8 cellular contexts compared by ENCODE assay signal in the genomic region with DNA sequence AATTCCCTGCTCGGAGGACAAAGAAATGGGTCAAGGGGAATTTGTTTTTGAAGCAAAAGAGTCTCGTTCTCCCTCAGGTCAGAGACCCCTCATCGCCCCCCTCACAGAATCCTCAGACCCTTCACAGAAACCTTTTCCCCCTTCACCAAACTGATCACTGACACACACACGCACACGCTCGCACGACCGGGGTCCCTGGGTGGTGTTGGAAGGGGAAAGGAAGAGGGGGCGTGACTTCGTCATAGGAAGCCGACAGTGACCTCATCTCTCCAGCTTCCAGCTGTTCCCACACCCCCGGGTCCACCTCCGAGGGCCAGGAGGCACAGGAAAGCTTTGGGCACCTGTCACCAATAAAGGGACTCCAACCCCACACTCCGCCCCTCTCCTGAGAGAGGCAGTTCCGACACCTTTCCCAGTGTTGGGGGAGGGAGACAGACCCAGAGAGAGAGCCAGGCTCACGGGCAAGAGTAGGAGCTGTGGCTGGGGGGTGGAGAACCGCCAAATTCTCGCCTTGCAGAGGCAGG. TPM values are rescaled to one million over a fixed set of nuclear protein-coding genes. Genes with fewer than 3 reads are reported as not detected.
DNase-seq lines count a peak whose midpoint lies in the region; TF ChIP-seq lines count a peak whose summit lies in the region.

No MANE protein-coding gene starts in this region.

- WGBS in GM23248 (ENCODE audit: low coverage in 1 of 2, low lambda C conversion rate in 2 of 2, missing lambda C conversion rate in 2 of 2), 2 experiments = 8 to 10% methylated on average over 16 of the region's 18 CpGs
- WGBS in neuronal stem cell (ENCODE audit: extremely low coverage in 2 of 2, insufficient read length in 2 of 2, insufficient replicate concordance in 1 of 2), 2 donors = no CpG with 5 or more reads among the region's 18 CpGs
- 6 to 9% methylated on average over 18 of the region's 18 CpGs for WGBS in tibial nerve, 2 donors

- H3K9me3 ChIP-seq in GM23248 (ENCODE audit: low read depth) = no peaks in the 10 kb centered on the region
- H3K9me3 ChIP-seq in neuronal stem cell (replicated peaks in 1 of 2; ENCODE audit: control insufficient read depth in 2 of 2, insufficient read depth in 1 of 2, low read depth in 1 of 2, low read length in 2 of 2) = peaks cover 0 to 10% of the 10 kb centered on the region in 2 donors
- H3K9me3 ChIP-seq in tibial nerve = no peaks in the 10 kb centered on the region

- H2AK5ac ChIP-seq in neuronal stem cell (ENCODE audit: low read depth, low read length) = no peak overlapping the region

- H3K4me3 ChIP-seq in GM23248 (peak overlapping the region; percentile 72), dorsolateral prefrontal cortex (peak overlapping the region in 57 of 59 donors; percentile 21 to 71 (median 53)), neuronal stem cell (ENCODE audit: low read length in 2 of 2) (peak overlapping the region; percentile 61 to 81), tibial nerve (peak overlapping the region in 2 of 4 donors; percentile 2 to 37)

- H3K4ac ChIP-seq in neuronal stem cell (ENCODE audit: low read length) = peak overlapping the region; percentile 89

- H3K9me2 ChIP-seq in GM23248 (ENCODE audit: insufficient read depth) = no peaks in the 10 kb centered on the region

- no peak for TF ChIP-seq CTCF in dorsolateral prefrontal cortex (IDR thresholded peaks at IDR 0.05 in 54 of 56, conservative IDR thresholded peaks at IDR 0.05 in 2 of 56; ENCODE audit: low read depth in 1 of 56, partially characterized antibody in 56 of 56)
- TF ChIP-seq CTCF in GM10266 (IDR thresholded peaks at IDR 0.05; ENCODE audit: control insufficient read depth, insufficient read depth, low read depth, missing control alignments) = no peak
- TF ChIP-seq CTCF in tibial nerve (IDR thresholded peaks at IDR 0.05) = no peak

- no peak for TF ChIP-seq EP300 in tibial nerve (IDR thresholded peaks at IDR 0.05)

- H3K27me3 ChIP-seq in GM23248 (replicated peaks; ENCODE audit: insufficient read depth) = no peaks in the 10 kb centered on the region
- H3K27me3 ChIP-seq in dorsolateral prefrontal cortex = peaks cover 0 to 5% (median 0%) of the 10 kb centered on the region in 45 donors
- H3K27me3 ChIP-seq in neuronal stem cell (ENCODE audit: control insufficient read depth in 3 of 3, insufficient read depth in 3 of 3, low read depth in 1 of 3, low read length in 3 of 3) = peaks cover 0 to 29% (median 0%) of the 10 kb centered on the region in 3 experiments
- peaks cover 0 to 50% of the 10 kb centered on the region in 2 donors for H3K27me3 ChIP-seq in tibial nerve

- no peaks in the 10 kb centered on the region for H3F3A ChIP-seq in GM23248 (ENCODE audit: insufficient read depth)

- no peak for TF ChIP-seq POLR2A in tibial nerve (IDR thresholded peaks at IDR 0.05)

- H3K36me3 ChIP-seq in GM23248 (ENCODE audit: low read depth) (no peaks in the 10 kb centered on the region), neuronal stem cell (replicated peaks in 1 of 2; ENCODE audit: control insufficient read depth in 2 of 2, insufficient read depth in 2 of 2, low read length in 2 of 2) (peaks cover 0 to 7% of the 10 kb centered on the region in 2 donors), tibial nerve (no peaks in the 10 kb centered on the region)

- H3K27ac ChIP-seq in GM23248 (no peak overlapping the region), dorsolateral prefrontal cortex (peak overlapping the region in 29 of 59 donors; percentile 30 to 86 (median 56)), neuronal stem cell (replicated peaks; ENCODE audit: low read length) (no peak overlapping the region), tibial nerve (no peak overlapping the region)

- H3K23ac ChIP-seq in neuronal stem cell (ENCODE audit: low read depth, low read length, poor library complexity) = peak overlapping the region; percentile 26

- H3K18ac ChIP-seq in neuronal stem cell (ENCODE audit: low read length) = peak overlapping the region; percentile 96

- H3K79me1 ChIP-seq in neuronal stem cell (ENCODE audit: low read depth, low read length) = peaks cover 2% of the 10 kb centered on the region

- H4K91ac ChIP-seq in neuronal stem cell (ENCODE audit: low read depth, low read length, poor library complexity) = no peak overlapping the region

- peak overlapping the region; percentile 2 for H3K14ac ChIP-seq in neuronal stem cell (ENCODE audit: low read length)

- H2BK15ac ChIP-seq in neuronal stem cell (ENCODE audit: low read length) = peak overlapping the region; percentile 73

- no peak overlapping the region for H2BK5ac ChIP-seq in neuronal stem cell (ENCODE audit: low read length)

- H2BK120ac ChIP-seq in neuronal stem cell (ENCODE audit: low read depth, low read length) = no peak overlapping the region

- DNase-seq in GM23248 (peak; percentile 61), NCI-H748 (lab: John Stamatoyannopoulos, UW; ENCODE audit: unreplicated experiment) (peak; percentile 82), dorsolateral prefrontal cortex (peak in 4 of 10 donors; percentile 16 to 63 (median 38)), neuronal stem cell (ENCODE audit: low spot score) (peak; percentile 18), GM10266 (ENCODE audit: extremely low spot score) (no peak), tibial nerve (ENCODE audit: low spot score in 2 of 2) (no peak), NCI-H2029 treated with DMSO at 0.1 percent for 48 hours (lab: John Stamatoyannopoulos, UW) (no peak)
- no peak for DNase-seq in stimulated activated CD8-positive, alpha-beta memory T cell treated with anti-CD3 and anti-CD28 coated beads, Interleukin-4, amount 100 ng/mL, for 48 hours

- no peaks in the 10 kb centered on the region for H4K20me1 ChIP-seq in GM23248 (ENCODE audit: insufficient read depth)

- no peak overlapping the region for H2BK12ac ChIP-seq in neuronal stem cell (ENCODE audit: low read length)

- in situ Hi-C loops in GM23248 (cut with MboI) = no loop called here

- intact Hi-C loops in dorsolateral prefrontal cortex (cut with DNase I) = loop anchor here (2.0 to 5.0 kb wide), 3 partner anchors 41 to 131 kb away; no protein-coding TSS in a partner anchor

- peak overlapping the region; percentile 29 for H4K8ac ChIP-seq in neuronal stem cell (ENCODE audit: low read depth, low read length)

- 0 out of 2 replicates have a peak, but pooled peaks cover 5% of the 10 kb centered on the region for H3K4me1 ChIP-seq in GM23248 (ENCODE audit: insufficient read depth)
- H3K4me1 ChIP-seq in neuronal stem cell (ENCODE audit: control insufficient read depth in 2 of 2, insufficient read depth in 1 of 2, low read depth in 1 of 2, low read length in 2 of 2) = peaks cover 15% of the 10 kb centered on the region in 2 donors
- H3K4me1 ChIP-seq in tibial nerve = peaks cover 0 to 27% (median 6%) of the 10 kb centered on the region in 4 donors

- peak overlapping the region; percentile 93 for H3K4me2 ChIP-seq in GM23248 (ENCODE audit: unreplicated experiment)
- H3K4me2 ChIP-seq in neuronal stem cell (ENCODE audit: insufficient read depth, low read length, poor library complexity, severe bottlenecking) = peak overlapping the region; percentile 100

- H3K79me2 ChIP-seq in GM23248 (ENCODE audit: insufficient read depth) = no peaks in the 10 kb centered on the region

- H3K9ac ChIP-seq in GM23248 (peak overlapping the region; percentile 59), neuronal stem cell (ENCODE audit: low read depth, low read length, poor library complexity) (peak overlapping the region; percentile 90)

- peak overlapping the region; percentile 84 for H2AFZ ChIP-seq in GM23248
- H2AFZ ChIP-seq in neuronal stem cell (ENCODE audit: low read length) = peak overlapping the region; percentile 96

RNA-seq across cellular contexts. Expression of a gene that starts 1.2 kb away (rescaled TPM):
- 0.97 TPM in 1 of 2 replicates, not detected in the other for total RNA-seq in GM23248 (2014; rRNA removed; shearing (Covaris generic))
- polyA plus RNA-seq in GM23248 (2016; fragmentation: Nextera tagmentation; extraction: Ambion mirVana) = 0.63 and 0.75 TPM in 2 replicates
- 10 to 100 TPM in 84 of 120 experiments, 1 to 10 TPM in 36; 4.8 to 22.0 (median 11.9) TPM for total RNA-seq in dorsolateral prefrontal cortex
- 9.1 TPM for polyA plus RNA-seq in neuronal stem cell (2013, experiment 1 of 2)
- 9.6 TPM for polyA plus RNA-seq in neuronal stem cell (2013, experiment 2 of 2)
- 1 to 10 TPM in 1 of 4 donors, under 1 TPM in 2, not detected in 1; 0.21 to 1.5 (median 0.59) TPM for total RNA-seq in tibial nerve

RNA-seq across cellular contexts. Expression of a gene that starts 41.6 kb away (rescaled TPM):
- total RNA-seq in GM23248 (2014; rRNA removed; shearing (Covaris generic)) = 13.1 and 23.8 TPM in 2 replicates
- polyA plus RNA-seq in GM23248 (2016; fragmentation: Nextera tagmentation; extraction: Ambion mirVana) = 1.3 and 1.9 TPM in 2 replicates
- total RNA-seq in dorsolateral prefrontal cortex = 100 to 1,000 TPM; 109 to 508 (median 348) TPM
- polyA plus RNA-seq in neuronal stem cell (2013, experiment 1 of 2) = 52.7 TPM
- polyA plus RNA-seq in neuronal stem cell (2013, experiment 2 of 2) = 51.9 TPM
- 10 to 100 TPM in 3 of 4 donors, 1 to 10 TPM in 1; 7.3 to 22.8 (median 16.1) TPM for total RNA-seq in tibial nerve

RNA-seq across cellular contexts. Expression of a gene that starts 41.7 kb away (rescaled TPM):
- 453 and 600 TPM in 2 replicates for total RNA-seq in GM23248 (2014; rRNA removed; shearing (Covaris generic))
- 386 and 441 TPM in 2 replicates for polyA plus RNA-seq in GM23248 (2016; fragmentation: Nextera tagmentation; extraction: Ambion mirVana)
- total RNA-seq in dorsolateral prefrontal cortex (100 to 1,000 TPM; 242 to 722 (median 375) TPM), tibial nerve (100 to 1,000 TPM; 565 to 850 (median 599) TPM)
- 270 TPM for polyA plus RNA-seq in neuronal stem cell (2013, experiment 1 of 2)
- polyA plus RNA-seq in neuronal stem cell (2013, experiment 2 of 2) = 258 TPM

RNA-seq across cellular contexts. Expression of a gene that starts 56.3 kb away (rescaled TPM):
- 41.2 and 45.8 TPM in 2 replicates for total RNA-seq in GM23248 (2014; rRNA removed; shearing (Covaris generic))
- 18.9 and 19.5 TPM in 2 replicates for polyA plus RNA-seq in GM23248 (2016; fragmentation: Nextera tagmentation; extraction: Ambion mirVana)
- total RNA-seq in dorsolateral prefrontal cortex (10 to 100 TPM; 31.9 to 83.9 (median 51.7) TPM), tibial nerve (10 to 100 TPM; 41.4 to 51.2 (median 46.7) TPM)
- 50.9 TPM for polyA plus RNA-seq in neuronal stem cell (2013, experiment 1 of 2)
- 48.6 TPM for polyA plus RNA-seq in neuronal stem cell (2013, experiment 2 of 2)

Comparison
In these comparisons a context has a peak if more than half of its experiments do, and no peak if none do; other contexts are left out.
1. DNase-seq: peak in GM23248 (single experiment), NCI-H748 (single experiment) and neuronal stem cell (single experiment); none in stimulated activated CD8-positive, alpha-beta memory T cell treated with anti-CD3 and anti-CD28 coated beads, Interleukin-4, amount 100 ng/mL, for 48 hours (single experiment), GM10266 (single experiment), tibial nerve (0 of 2) and NCI-H2029 treated with DMSO at 0.1 percent for 48 hours (single experiment).